Comparison of ENCODE assay signal across 23 cellular contexts in genomic region chr7:140161047-140161446, GRCh38. TPM values are rescaled to one million over a fixed set of nuclear protein-coding genes. Genes with fewer than 3 reads are reported as not detected.
DNase-seq lines count a peak whose midpoint lies in the region; ATAC-seq, FAIRE-seq and TF ChIP-seq lines count a peak whose summit lies in the region.
"Had no signal": no experiment of that assay in that cellular context is flagged by ENCODE, and none has a peak within 500 bp of the region (broad histone marks: within the 10 kb centered on the region; RNA-seq: fewer than 3 reads in every experiment).

No MANE protein-coding gene starts in this region.

- intact Hi-C loops in activated CD4-positive, alpha-beta T cell treated with anti-CD3 and anti-CD28 coated beads, Interleukin-2, amount 10 ng/mL, durations not matched to agents 24 days and 14 days (cut with micrococcal nuclease): no loop called here

- H3K4me3 ChIP-seq in GM23338: no peak overlapping the region
- H3K4me3 ChIP-seq: lung, suprapubic skin had no signal

- H3K79me2 ChIP-seq in GM23338 (replicated peaks; ENCODE audit: insufficient read depth): peaks cover 53% of the 10 kb centered on the region

- no peak for TF ChIP-seq POLR2A in GM12892 (IDR thresholded peaks at IDR 0.05; ENCODE audit: low read depth, low read length)

- no peak overlapping the region for H3K4me3 Mint-ChIP-seq in activated CD4-positive, alpha-beta T cell treated with anti-CD3 and anti-CD28 coated beads, Interleukin-2, amount 10 ng/mL, durations not matched to agents 24 days and 14 days
- H3K4me3 Mint-ChIP-seq in GM23338: no peak overlapping the region
- H3K4me3 Mint-ChIP-seq in activated naive CD8-positive, alpha-beta T cell treated with anti-CD3 and anti-CD28 coated beads for 36 hours: no peak overlapping the region
- H3K4me3 Mint-ChIP-seq in nephron progenitor cell: no peak overlapping the region
- H3K4me3 Mint-ChIP-seq: activated naive CD8-positive, alpha-beta T cell treated with anti-CD3 and anti-CD28 coated beads, Interleukin-2, amount 10 ng/mL, durations not matched to agents 7 days and 5 days had no signal

- no peaks in the 10 kb centered on the region for H3K27me3 Mint-ChIP-seq in activated CD4-positive, alpha-beta T cell treated with anti-CD3 and anti-CD28 coated beads, Interleukin-2, amount 10 ng/mL, durations not matched to agents 24 days and 14 days
- H3K27me3 Mint-ChIP-seq in GM23338 (ENCODE audit: insufficient read depth, low read depth, poor library complexity): peaks cover 2% of the 10 kb centered on the region
- H3K27me3 Mint-ChIP-seq in activated naive CD8-positive, alpha-beta T cell treated with anti-CD3 and anti-CD28 coated beads for 36 hours: no peaks in the 10 kb centered on the region
- H3K27me3 Mint-ChIP-seq in nephron progenitor cell (ENCODE audit: low read depth, poor library complexity): no peaks in the 10 kb centered on the region
- H3K27me3 Mint-ChIP-seq: activated naive CD8-positive, alpha-beta T cell treated with anti-CD3 and anti-CD28 coated beads, Interleukin-2, amount 10 ng/mL, durations not matched to agents 7 days and 5 days; CD8-positive, alpha-beta memory T cell had no signal

- FAIRE-seq in GM12892 (lab: Jason Lieb, UNC): no peak
- FAIRE-seq: G401.6, GM18507, HTR-8/SVneo, urothelium cell line had no signal

- peaks cover 19% of the 10 kb centered on the region for H3K36me3 Mint-ChIP-seq in activated CD4-positive, alpha-beta T cell treated with anti-CD3 and anti-CD28 coated beads, Interleukin-2, amount 10 ng/mL, durations not matched to agents 24 days and 14 days (ENCODE audit: low read depth)
- H3K36me3 Mint-ChIP-seq in GM23338 (ENCODE audit: low read depth): no peaks in the 10 kb centered on the region
- peaks cover 10% of the 10 kb centered on the region for H3K36me3 Mint-ChIP-seq in activated naive CD8-positive, alpha-beta T cell treated with anti-CD3 and anti-CD28 coated beads for 36 hours
- H3K36me3 Mint-ChIP-seq in nephron progenitor cell (ENCODE audit: low read depth): peaks cover 18% of the 10 kb centered on the region

- H3K36me3 ChIP-seq in GM23338 (ENCODE audit: insufficient read depth): no peaks in the 10 kb centered on the region
- H3K36me3 ChIP-seq: suprapubic skin had no signal

- H3K27ac ChIP-seq in GM23338 (ENCODE audit: low read depth): no peak overlapping the region
- H3K27ac ChIP-seq: KMS-11, suprapubic skin had no signal

- H4K20me1 ChIP-seq in GM23338 (replicated peaks; ENCODE audit: insufficient read depth): no peaks in the 10 kb centered on the region; the same call in 1 of the 2 replicates

- no peaks in the 10 kb centered on the region for H3K9me2 ChIP-seq in GM23338 (ENCODE audit: insufficient read depth)

- no peak overlapping the region for H3K4me2 ChIP-seq in GM23338
- H3K4me2 ChIP-seq: KMS-11 had no signal

- H3K27me3 ChIP-seq in GM23338 (ENCODE audit: insufficient read depth): no peaks in the 10 kb centered on the region
- H3K27me3 ChIP-seq: suprapubic skin had no signal

- TF ChIP-seq CTCF in GM23338 (conservative IDR thresholded peaks at IDR 0.05; ENCODE audit: low read depth in 2 of 2): no peak
- no peak for TF ChIP-seq CTCF in nephron progenitor cell (IDR thresholded peaks at IDR 0.05)

- peak overlapping the region; percentile 66 for H3K27ac Mint-ChIP-seq in activated CD4-positive, alpha-beta T cell treated with anti-CD3 and anti-CD28 coated beads, Interleukin-2, amount 10 ng/mL, durations not matched to agents 24 days and 14 days
- H3K27ac Mint-ChIP-seq in GM23338 (peak overlapping the region; percentile 79; the same call in 1 of the 2 replicates), nephron progenitor cell (peak overlapping the region; percentile 50)
- H3K27ac Mint-ChIP-seq in activated naive CD8-positive, alpha-beta T cell treated with anti-CD3 and anti-CD28 coated beads for 36 hours: peak overlapping the region; percentile 73
- H3K27ac Mint-ChIP-seq: activated naive CD8-positive, alpha-beta T cell treated with anti-CD3 and anti-CD28 coated beads, Interleukin-2, amount 10 ng/mL, durations not matched to agents 7 days and 5 days had no signal

- peaks cover 27% of the 10 kb centered on the region for H3K4me1 ChIP-seq in GM23338 (ENCODE audit: insufficient read depth)

- no peak for ATAC-seq in GM23338
- ATAC-seq in activated CD4-positive, CD25-positive, alpha-beta regulatory T cell treated with anti-CD3 and anti-CD28 coated beads, Interleukin-2, amount 50 U/mL, for 24 hours: no peak

- peak; percentile 60 for DNase-seq in activated CD4-positive, alpha-beta T cell treated with anti-CD3 and anti-CD28 coated beads, Interleukin-2, amount 10 ng/mL, durations not matched to agents 24 days and 14 days
- no peak for DNase-seq in activated CD4-positive, alpha-beta T cell treated with anti-CD3 and anti-CD28 coated beads for 4 hours
- DNase-seq in GM23338 (ENCODE audit: low spot score): no peak
- peak; percentile 15 for DNase-seq in activated naive CD8-positive, alpha-beta T cell treated with anti-CD3 and anti-CD28 coated beads for 36 hours
- DNase-seq in nephron progenitor cell: no peak
- no peak for DNase-seq in GM12892 (ENCODE audit: insufficient read length)
- DNase-seq in SHP77 (lab: John Stamatoyannopoulos, UW): no peak
- DNase-seq: activated naive CD8-positive, alpha-beta T cell treated with anti-CD3 and anti-CD28 coated beads, Interleukin-2, amount 10 ng/mL, durations not matched to agents 7 days and 5 days; CD8-positive, alpha-beta memory T cell; GOT3; kidney glomerular epithelial cell; MV-4-11; NCI-H187 treated with DMSO at 0.1 percent for 48 hours; NCI-H526; T-helper 2 cell had no signal

- H2AFZ ChIP-seq in GM23338: no peak overlapping the region

- no peaks in the 10 kb centered on the region for H3K9me3 Mint-ChIP-seq in activated CD4-positive, alpha-beta T cell treated with anti-CD3 and anti-CD28 coated beads, Interleukin-2, amount 10 ng/mL, durations not matched to agents 24 days and 14 days
- H3K9me3 Mint-ChIP-seq in GM23338 (no peaks in the 10 kb centered on the region), nephron progenitor cell (peaks cover 9% of the 10 kb centered on the region)
- no peaks in the 10 kb centered on the region for H3K9me3 Mint-ChIP-seq in activated naive CD8-positive, alpha-beta T cell treated with anti-CD3 and anti-CD28 coated beads for 36 hours
- H3K9me3 Mint-ChIP-seq: activated naive CD8-positive, alpha-beta T cell treated with anti-CD3 and anti-CD28 coated beads, Interleukin-2, amount 10 ng/mL, durations not matched to agents 7 days and 5 days; CD8-positive, alpha-beta memory T cell had no signal

- H3K4me1 Mint-ChIP-seq in activated CD4-positive, alpha-beta T cell treated with anti-CD3 and anti-CD28 coated beads, Interleukin-2, amount 10 ng/mL, durations not matched to agents 24 days and 14 days: peaks cover 49% of the 10 kb centered on the region
- H3K4me1 Mint-ChIP-seq in GM23338: peaks cover 41% of the 10 kb centered on the region
- H3K4me1 Mint-ChIP-seq in activated naive CD8-positive, alpha-beta T cell treated with anti-CD3 and anti-CD28 coated beads for 36 hours: peaks cover 76% of the 10 kb centered on the region
- H3K4me1 Mint-ChIP-seq in nephron progenitor cell: peaks cover 38% of the 10 kb centered on the region

- no peaks in the 10 kb centered on the region for H3F3A ChIP-seq in GM23338 (replicated peaks; ENCODE audit: low read depth)

TF ChIP-seq in GM23338, 12 proteins besides CTCF, POLR2A, EP300 and RAD21 (continues in another document):
- TF ChIP-seq ZNF331 (CRISPR knock-in tag; IDR thresholded peaks at IDR 0.05; ENCODE audit: low read depth) (no peak), REST (IDR thresholded peaks at IDR 0.05; ENCODE audit: unreplicated experiment) (no peak), ZNF114 (CRISPR knock-in tag; IDR thresholded peaks at IDR 0.05) (no peak)

RNA-seq across cellular contexts. Expression of gene KDM7A, which starts 15.7 kb away (rescaled TPM):
- 21.8 and 25.9 TPM in 2 replicates for total RNA-seq in activated CD4-positive, alpha-beta T cell treated with anti-CD3 and anti-CD28 coated beads, Interleukin-2, amount 10 ng/mL, durations not matched to agents 24 days and 14 days
- total RNA-seq in GM23338 (2014; rRNA removed; shearing (Covaris generic)): 9.4 and 10.8 TPM in 2 replicates
- polyA plus RNA-seq in GM23338 (2016; fragmentation: Nextera tagmentation; extraction: Ambion mirVana): 2.0 and 2.3 TPM in 2 replicates
- total RNA-seq in activated naive CD8-positive, alpha-beta T cell treated with anti-CD3 and anti-CD28 coated beads for 36 hours: 1 to 10 TPM; 7.5 to 7.9 TPM
- polyA plus RNA-seq in GM12892 (2012; ENCODE audit: missing spikeins): 1.4 TPM

Comparison
In these comparisons a context has a peak if more than half of its experiments do, and no peak if none do; other contexts are left out.
1. DNase-seq: peak in activated CD4-positive, alpha-beta T cell treated with anti-CD3 and anti-CD28 coated beads, Interleukin-2, amount 10 ng/mL, durations not matched to agents 24 days and 14 days (single experiment) and activated naive CD8-positive, alpha-beta T cell treated with anti-CD3 and anti-CD28 coated beads for 36 hours (single experiment); none in activated CD4-positive, alpha-beta T cell treated with anti-CD3 and anti-CD28 coated beads for 4 hours (0 of 2), GM23338 (single experiment), nephron progenitor cell (single experiment), GM12892 (single experiment) and SHP77 (0 of 2).
2. Peak in every context shown above with its lines, with median percentiles within 50 percentile points of each other: H3K27ac Mint-ChIP-seq.